ENCODE assay signal across 15 cellular contexts in genomic region chr9:137278913-137279711, GRCh38. TPM values are rescaled to one million over a fixed set of nuclear protein-coding genes. Genes with fewer than 3 reads are reported as not detected.
DNase-seq lines count a peak whose midpoint lies in the region; ATAC-seq, FAIRE-seq and TF ChIP-seq lines count a peak whose summit lies in the region.
"Had no signal": no experiment of that assay in that cellular context is flagged by ENCODE, and none has a peak within 500 bp of the region (broad histone marks: within the 10 kb centered on the region; RNA-seq: fewer than 3 reads in every experiment).

No MANE protein-coding gene starts in this region.

- H3K9me2 ChIP-seq in GM23338 (ENCODE audit: insufficient read depth), result no peaks in the 10 kb centered on the region

- H3K4me2 ChIP-seq in GM23338, result peak overlapping the region; percentile 88
- peak overlapping the region; percentile 62; the same call in 1 of the 2 replicates for H3K4me2 ChIP-seq in K562 (ENCODE audit: insufficient read depth, low read length)

- H3K4me3 Mint-ChIP-seq in GM23338 (no peak overlapping the region), WTC11 (no peak overlapping the region)

- no peak for TF ChIP-seq RAD21 in K562 (CRISPR knock-in tag; conservative IDR thresholded peaks at IDR 0.05 in 1 of 2, IDR thresholded peaks at IDR 0.05 in 1 of 2)

- in situ Hi-C loops in K562 (cut with MboI) (no loop called here), transverse colon (cut with MboI; ENCODE audit: low pct_ligation_motif_present in 1 of 4, low pct_unique_long_range_greater_than_20kb in 1 of 4, low sequenced_read_pairs in 3 of 4) (loop anchor here in 2 of 4 donors (25.0 kb wide), 1 partner anchor 133 kb away; the partner anchor contains the start of genes EXD3 (in 2 of the 2) and NOXA1 (in 2 of the 2))

- TF ChIP-seq CTCF in GM23338 (conservative IDR thresholded peaks at IDR 0.05; ENCODE audit: low read depth in 2 of 2) (no peak), K562 (IDR thresholded peaks at IDR 0.05 in 2 of 3, conservative IDR thresholded peaks at IDR 0.05 in 1 of 3; ENCODE audit: insufficient read depth in 2 of 3, low read depth in 1 of 3, low read length in 3 of 3) (no peak), left lung (IDR thresholded peaks at IDR 0.05) (no peak), transverse colon (IDR thresholded peaks at IDR 0.05) (no peak), WTC11 (IDR thresholded peaks at IDR 0.05) (no peak)

- no TSS peak for BruUV-seq in K562 (replicated peaks; lab: Mats Ljungman, UMichigan)

- no peak for DNase-seq in GM23338 (ENCODE audit: low spot score)
- no peak for DNase-seq in K562 (ENCODE audit: extremely low read depth in 1 of 4, low spot score in 3 of 4)
- DNase-seq in left lung, result peak in 1 of 2 donors; percentile 80
- DNase-seq in transverse colon, result no peak
- no peak for DNase-seq in effector memory CD4-positive, alpha-beta T cell
- no peak for DNase-seq in WTC11 (ENCODE audit: low spot score)
- DNase-seq in EL, result no peak
- DNase-seq: DMS 273 treated with DMSO at 0.1 percent for 48 hours, natural killer cell, NCI-H1930, NCI-H774 had no signal

- H2AFZ ChIP-seq in GM23338, result no peak overlapping the region
- H2AFZ ChIP-seq in K562 (ENCODE audit: low read depth, low read length), result no peak overlapping the region

- TF ChIP-seq POLR2A in K562 (conservative IDR thresholded peaks at IDR 0.05), result no peak
- TF ChIP-seq POLR2A in transverse colon (IDR thresholded peaks at IDR 0.05), result no peak

- H3K36me3 Mint-ChIP-seq in GM23338 (ENCODE audit: low read depth) (peaks cover 6% of the 10 kb centered on the region), WTC11 (no peaks in the 10 kb centered on the region)
- H3K36me3 Mint-ChIP-seq: natural killer cell had no signal

- H3K9ac ChIP-seq in K562 (ENCODE audit: insufficient read depth in 1 of 2, low read depth in 2 of 2, low read length in 2 of 2), result peak overlapping the region; percentile 91 to 92; a peak in 3 of 4 replicates

- TF ChIP-seq EP300 in K562 (IDR thresholded peaks at IDR 0.05; ENCODE audit: low read length), result no peak
- TF ChIP-seq EP300 in transverse colon (IDR thresholded peaks at IDR 0.05; ENCODE audit: low read depth), result no peak

- no peak for FAIRE-seq in K562 (lab: Jason Lieb, UNC)
- FAIRE-seq: colon, islet of Langerhans had no signal

- H3K27me3 Mint-ChIP-seq in GM23338 (ENCODE audit: insufficient read depth, low read depth, poor library complexity) (peaks cover 34% of the 10 kb centered on the region), WTC11 (ENCODE audit: low read depth) (peaks cover 19% of the 10 kb centered on the region)

- POLR2A ChIA-PET in K562 (lab: Yijun Ruan, JAX), result interaction anchor here (0.7 to 0.8 kb wide), 2 partner anchors 20 to 24 kb away, joined by 3 to 4 read pairs; partner anchors contain the start of gene NRARP
- POLR2A ChIA-PET in WTC11 (lab: Charles Lee), result interaction anchor here (0.5 kb wide), 1 partner anchor 691 kb away, joined by 4 read pairs; no protein-coding TSS in a partner anchor

- 94% methylated on average over 40 of the region's 109 CpGs for WGBS in K562 (ENCODE audit: insufficient coverage, low coverage, missing lambda C conversion rate)
- WGBS in transverse colon (ENCODE audit: low coverage in 1 of 2), 2 donors, result 93 to 96% methylated on average over 27 to 109 of the region's 109 CpGs

- H3F3A ChIP-seq in GM23338 (replicated peaks; ENCODE audit: low read depth), result peaks cover 20% of the 10 kb centered on the region; the same call in 1 of the 2 replicates

- no peak overlapping the region for H3K27ac ChIP-seq in GM23338 (ENCODE audit: low read depth)
- H3K27ac ChIP-seq in K562 (ENCODE audit: extremely low read depth, low read depth, low read length), result peak overlapping the region; percentile 98; the same call in 1 of the 3 replicates
- peak overlapping the region in 1 of 2 donors; percentile 93 for H3K27ac ChIP-seq in left lung
- peak overlapping the region in 3 of 4 donors; percentile 89 to 95 (median 91) for H3K27ac ChIP-seq in transverse colon
- H3K27ac ChIP-seq in effector memory CD4-positive, alpha-beta T cell (ENCODE audit: insufficient read depth, low read length, poor library complexity, severe bottlenecking), result no peak overlapping the region
- H3K27ac ChIP-seq: SJCRH30 had no signal

- CTCF ChIA-PET in K562 (lab: Yijun Ruan, JAX; ENCODE audit: low intra/inter-chr PET ratio) (interaction anchor here (2.3 kb wide), 1 partner anchor 16 kb away, joined by 8 read pairs; no protein-coding TSS in a partner anchor), WTC11 (lab: Charles Lee) (interaction anchor here (0.5 to 2.1 kb wide), 7 partner anchors 25 to 266 kb away, joined by 3 to 6 read pairs (median 3); partner anchors contain the start of genes EXD3 and NOXA1)

- no peak for ATAC-seq in GM23338
- no peak for ATAC-seq in K562
- no peak for ATAC-seq in left lung
- ATAC-seq in WTC11, result no peak

- H3K27me3 ChIP-seq in GM23338 (ENCODE audit: insufficient read depth), result peaks cover 14% of the 10 kb centered on the region
- no peaks in the 10 kb centered on the region for H3K27me3 ChIP-seq in K562 (ENCODE audit: control insufficient read depth in 2 of 2, insufficient read depth in 2 of 2, low read length in 2 of 2)
- no peaks in the 10 kb centered on the region for H3K27me3 ChIP-seq in left lung
- peaks cover 9% of the 10 kb centered on the region for H3K27me3 ChIP-seq in transverse colon
- H3K27me3 ChIP-seq in effector memory CD4-positive, alpha-beta T cell (replicated peaks; ENCODE audit: control insufficient read depth, insufficient read depth, low read length, poor library complexity, severe bottlenecking), result no peaks in the 10 kb centered on the region
- H3K27me3 ChIP-seq: SJCRH30 had no signal

- peaks cover 8% of the 10 kb centered on the region; the same call in 1 of the 2 replicates for H4K20me1 ChIP-seq in GM23338 (replicated peaks; ENCODE audit: insufficient read depth)
- no peaks in the 10 kb centered on the region for H4K20me1 ChIP-seq in K562 (replicated peaks; ENCODE audit: control insufficient read depth, insufficient read depth, low read length)

- H3K9me3 Mint-ChIP-seq in GM23338 (no peaks in the 10 kb centered on the region; the same call in 2 of the 3 replicates), WTC11 (no peaks in the 10 kb centered on the region)
- H3K9me3 Mint-ChIP-seq: natural killer cell had no signal

- peak overlapping the region; percentile 64 for H3K4me3 ChIP-seq in GM23338
- peak overlapping the region; percentile 88 for H3K4me3 ChIP-seq in K562
- peak overlapping the region; percentile 59 to 87 for H3K4me3 ChIP-seq in left lung
- H3K4me3 ChIP-seq in transverse colon, result peak overlapping the region in 3 of 4 donors; percentile 49 to 74 (median 62)
- H3K4me3 ChIP-seq in effector memory CD4-positive, alpha-beta T cell (ENCODE audit: insufficient read depth, low read depth, low read length, poor library complexity, severe bottlenecking), result no peak overlapping the region
- H3K4me3 ChIP-seq: SJCRH30 had no signal

- H3K27ac Mint-ChIP-seq in GM23338 (no peak overlapping the region), WTC11 (no peak overlapping the region)

- H3K36me3 ChIP-seq in GM23338 (ENCODE audit: insufficient read depth), result no peaks in the 10 kb centered on the region
- H3K36me3 ChIP-seq in K562 (ENCODE audit: control insufficient read depth, insufficient read depth, low read length), result peaks cover 45% of the 10 kb centered on the region; the same call in 1 of the 3 replicates
- H3K36me3 ChIP-seq in left lung, result peaks cover 0 to 55% of the 10 kb centered on the region in 2 donors
- no peaks in the 10 kb centered on the region for H3K36me3 ChIP-seq in transverse colon
- peaks cover 5% of the 10 kb centered on the region for H3K36me3 ChIP-seq in effector memory CD4-positive, alpha-beta T cell (ENCODE audit: control insufficient read depth, insufficient read depth, low read length)
- H3K36me3 ChIP-seq: SJCRH30 had no signal

- intact Hi-C loops in K562 (cut with micrococcal nuclease) (no loop called here), left lung (cut with DNase I) (no loop called here), transverse colon (cut with DNase I; ENCODE audit: low total_unique reads) (no loop called here)

- H3K79me2 ChIP-seq in GM23338 (replicated peaks; ENCODE audit: insufficient read depth) (no peaks in the 10 kb centered on the region), K562 (ENCODE audit: control insufficient read depth, insufficient read depth, low read length) (peaks cover 37% of the 10 kb centered on the region)

- H3K9me1 ChIP-seq in K562 (ENCODE audit: control insufficient read depth, insufficient read depth, low read length), result no peaks in the 10 kb centered on the region

- H3K4me1 Mint-ChIP-seq in GM23338 (peaks cover 26% of the 10 kb centered on the region), WTC11 (peaks cover 21% of the 10 kb centered on the region)

- peaks cover 12% of the 10 kb centered on the region for H3K4me1 ChIP-seq in GM23338 (ENCODE audit: insufficient read depth)
- peaks cover 17 to 78% of the 10 kb centered on the region in 2 experiments for H3K4me1 ChIP-seq in K562 (replicated peaks in 1 of 2; ENCODE audit: control insufficient read depth in 2 of 2, insufficient read depth in 2 of 2, low read length in 2 of 2)
- peaks cover 18 to 70% of the 10 kb centered on the region in 2 donors for H3K4me1 ChIP-seq in left lung
- peaks cover 13 to 50% (median 29%) of the 10 kb centered on the region in 4 donors for H3K4me1 ChIP-seq in transverse colon
- peaks cover 19% of the 10 kb centered on the region for H3K4me1 ChIP-seq in effector memory CD4-positive, alpha-beta T cell (ENCODE audit: control insufficient read depth, insufficient read depth, low read length, poor library complexity, severe bottlenecking)

- H3K9me3 ChIP-seq in K562 (replicated peaks; ENCODE audit: control insufficient read depth, insufficient read depth, low read depth, low read length) (no peaks in the 10 kb centered on the region), left lung (no peaks in the 10 kb centered on the region), transverse colon (no peaks in the 10 kb centered on the region)
- H3K9me3 ChIP-seq in effector memory CD4-positive, alpha-beta T cell (ENCODE audit: control insufficient read depth, low read length), result no peaks in the 10 kb centered on the region
- H3K9me3 ChIP-seq: SJCRH30 had no signal

RNA-seq across cellular contexts. Expression of gene TOR4A, which starts 1.6 kb away (rescaled TPM):
- total RNA-seq in GM23338 (2014; rRNA removed; shearing (Covaris generic)), result 14.4 and 19.0 TPM in 2 replicates
- 2.0 and 2.1 TPM in 2 replicates for polyA plus RNA-seq in GM23338 (2016; fragmentation: Nextera tagmentation; extraction: Ambion mirVana)
- 16.4 and 68.0 TPM in 2 replicates for total RNA-seq in K562 (2011; cell fraction: chromatin; rRNA removed; ENCODE audit: low replicate concordance)
- 100 and 103 TPM in 2 replicates for total RNA-seq in K562 (2011; cell fraction: nucleolus; rRNA removed)
- 32.4 and 39.2 TPM in 2 replicates for total RNA-seq in K562 (2011; cell fraction: nucleoplasm; rRNA removed)
- total RNA-seq in K562 (2014; rRNA removed), result 38.5 and 46.9 TPM in 2 replicates
- 3.4 and 4.6 TPM in 2 replicates for total RNA-seq in K562 (2014; rRNA removed; fragmentation: Illumina TruSeq; extraction: Trizol)
- total RNA-seq in K562 (2015; rRNA removed; fragmentation: Illumina TruSeq; extraction: Trizol), result 14.8 and 16.4 TPM in 2 replicates
- 45.8 and 49.2 TPM in 2 replicates for total RNA-seq in K562 (2021)
- polyA plus RNA-seq in K562 (2011; rRNA removed), result 8.6 and 13.0 TPM in 2 replicates
- polyA plus RNA-seq in K562 (2011; cell fraction: cytosol; rRNA removed), result 18.4 and 58.5 TPM in 2 replicates
- polyA plus RNA-seq in K562 (2011; cell fraction: nucleus; rRNA removed), result 14.8 and 30.5 TPM in 2 replicates
- polyA plus RNA-seq in K562 (2012), result 20.5 and 29.0 TPM in 2 replicates
- 8.8 and 14.8 TPM in 2 replicates for polyA plus RNA-seq in K562 (2014; fragmentation: Illumina TruSeq; extraction: Trizol)
- polyA plus RNA-seq in K562 (2014; fragmentation: Nextera tagmentation; extraction: Ambion mirVana), result 1 to 10 TPM; 3.9 to 7.0 TPM
- 23.9 and 27.3 TPM in 2 replicates for polyA plus RNA-seq in K562 (2014; rRNA removed)
- 2.8 and 4.9 TPM in 2 replicates for polyA minus RNA-seq in K562 (2011; rRNA and poly(A)+ RNA removed)
- 27.4 and 32.4 TPM in 2 replicates for polyA minus RNA-seq in K562 (2011; cell fraction: cytosol; rRNA and poly(A)+ RNA removed)
- 13.6 and 14.0 TPM in 2 replicates for polyA minus RNA-seq in K562 (2011; cell fraction: nucleus; rRNA and poly(A)+ RNA removed)
- 10 to 100 TPM; 31.8 to 38.5 TPM for total RNA-seq in left lung
- 100 to 1,000 TPM in 1 of 4 donors, 10 to 100 TPM in 3; 49.2 to 121 (median 71.7) TPM for total RNA-seq in transverse colon
- total RNA-seq in WTC11 (2021), result 7.3 to 11.8 TPM (median 11.3 TPM) in 3 replicates

RNA-seq across cellular contexts. Expression of gene NRARP, which starts 23.0 kb away (rescaled TPM):
- 39.0 and 55.1 TPM in 2 replicates for total RNA-seq in GM23338 (2014; rRNA removed; shearing (Covaris generic))
- polyA plus RNA-seq in GM23338 (2016; fragmentation: Nextera tagmentation; extraction: Ambion mirVana), result 4.0 and 4.8 TPM in 2 replicates
- total RNA-seq in K562 (2011; cell fraction: chromatin; rRNA removed; ENCODE audit: low replicate concordance), result 6.4 and 15.4 TPM in 2 replicates
- total RNA-seq in K562 (2011; cell fraction: nucleolus; rRNA removed), result 16.8 and 18.8 TPM in 2 replicates
- total RNA-seq in K562 (2011; cell fraction: nucleoplasm; rRNA removed), result 11.7 and 13.1 TPM in 2 replicates
- 19.1 and 25.9 TPM in 2 replicates for total RNA-seq in K562 (2014; rRNA removed)
- total RNA-seq in K562 (2014; rRNA removed; fragmentation: Illumina TruSeq; extraction: Trizol), result 1.6 and 2.0 TPM in 2 replicates
- 3.3 and 4.0 TPM in 2 replicates for total RNA-seq in K562 (2015; rRNA removed; fragmentation: Illumina TruSeq; extraction: Trizol)
- 24.5 and 29.5 TPM in 2 replicates for total RNA-seq in K562 (2021)
- polyA plus RNA-seq in K562 (2011; rRNA removed), result 5.2 and 7.6 TPM in 2 replicates
- 10.4 and 26.9 TPM in 2 replicates for polyA plus RNA-seq in K562 (2011; cell fraction: cytosol; rRNA removed)
- 13.1 and 17.8 TPM in 2 replicates for polyA plus RNA-seq in K562 (2011; cell fraction: nucleus; rRNA removed)
- polyA plus RNA-seq in K562 (2012), result 6.1 and 8.4 TPM in 2 replicates
- 6.2 and 7.2 TPM in 2 replicates for polyA plus RNA-seq in K562 (2014; fragmentation: Illumina TruSeq; extraction: Trizol)
- not detected for polyA plus RNA-seq in K562 (2014; fragmentation: Nextera tagmentation; extraction: Ambion mirVana)
- polyA plus RNA-seq in K562 (2014; rRNA removed), result 13.8 and 17.8 TPM in 2 replicates
- polyA minus RNA-seq in K562 (2011; rRNA and poly(A)+ RNA removed), result 1.3 and 1.8 TPM in 2 replicates
- 9.5 and 11.2 TPM in 2 replicates for polyA minus RNA-seq in K562 (2011; cell fraction: cytosol; rRNA and poly(A)+ RNA removed)
- 9.2 and 12.6 TPM in 2 replicates for polyA minus RNA-seq in K562 (2011; cell fraction: nucleus; rRNA and poly(A)+ RNA removed)
- 10 to 100 TPM; 11.3 to 15.2 TPM for total RNA-seq in left lung
- total RNA-seq in transverse colon, result 100 to 1,000 TPM in 3 of 4 donors, 10 to 100 TPM in 1; 92.0 to 343 (median 134) TPM
- 46.7 to 52.4 TPM (median 51.5 TPM) in 3 replicates for total RNA-seq in WTC11 (2021)

RNA-seq across cellular contexts. Expression of gene NELFB, which starts 24.0 kb away (rescaled TPM):
- 79.5 and 97.3 TPM in 2 replicates for total RNA-seq in GM23338 (2014; rRNA removed; shearing (Covaris generic))
- polyA plus RNA-seq in GM23338 (2016; fragmentation: Nextera tagmentation; extraction: Ambion mirVana), result 30.0 and 31.2 TPM in 2 replicates
- 20.6 and 61.7 TPM in 2 replicates for total RNA-seq in K562 (2011; cell fraction: chromatin; rRNA removed; ENCODE audit: low replicate concordance)
- 48.5 and 57.8 TPM in 2 replicates for total RNA-seq in K562 (2011; cell fraction: nucleolus; rRNA removed)
- 24.1 and 26.4 TPM in 2 replicates for total RNA-seq in K562 (2011; cell fraction: nucleoplasm; rRNA removed)
- 50.0 and 57.8 TPM in 2 replicates for total RNA-seq in K562 (2014; rRNA removed)
- 13.8 and 17.6 TPM in 2 replicates for total RNA-seq in K562 (2014; rRNA removed; fragmentation: Illumina TruSeq; extraction: Trizol)
- 29.7 and 30.5 TPM in 2 replicates for total RNA-seq in K562 (2015; rRNA removed; fragmentation: Illumina TruSeq; extraction: Trizol)
- 81.2 and 84.0 TPM in 2 replicates for total RNA-seq in K562 (2021)
- polyA plus RNA-seq in K562 (2011; rRNA removed), result 38.3 and 49.6 TPM in 2 replicates
- polyA plus RNA-seq in K562 (2011; cell fraction: cytosol; rRNA removed), result 51.9 and 81.6 TPM in 2 replicates
- 55.4 and 66.0 TPM in 2 replicates for polyA plus RNA-seq in K562 (2011; cell fraction: nucleus; rRNA removed)
- 61.8 and 81.8 TPM in 2 replicates for polyA plus RNA-seq in K562 (2012)
- 28.4 and 52.9 TPM in 2 replicates for polyA plus RNA-seq in K562 (2014; fragmentation: Illumina TruSeq; extraction: Trizol)
- under 1 TPM; 0.24 to 0.49 TPM for polyA plus RNA-seq in K562 (2014; fragmentation: Nextera tagmentation; extraction: Ambion mirVana)
- 56.2 and 57.1 TPM in 2 replicates for polyA plus RNA-seq in K562 (2014; rRNA removed)
- polyA minus RNA-seq in K562 (2011; rRNA and poly(A)+ RNA removed), result 22.0 and 33.8 TPM in 2 replicates
- 41.6 and 47.4 TPM in 2 replicates for polyA minus RNA-seq in K562 (2011; cell fraction: cytosol; rRNA and poly(A)+ RNA removed)
- polyA minus RNA-seq in K562 (2011; cell fraction: nucleus; rRNA and poly(A)+ RNA removed), result 11.4 and 18.9 TPM in 2 replicates
- 10 to 100 TPM; 47.8 to 49.7 TPM for total RNA-seq in left lung
- 10 to 100 TPM; 28.1 to 90.5 (median 53.9) TPM for total RNA-seq in transverse colon
- total RNA-seq in WTC11 (2021), result 93.7 to 95.0 TPM (median 94.7 TPM) in 3 replicates

RNA-seq across cellular contexts. Expression of gene STPG3, which starts 28.0 kb away (rescaled TPM):
- total RNA-seq in GM23338 (2014; rRNA removed; shearing (Covaris generic)), result not detected in 2 replicates
- polyA plus RNA-seq in GM23338 (2016; fragmentation: Nextera tagmentation; extraction: Ambion mirVana) (not detected in 2 replicates), K562 (2011; rRNA removed) (not detected in 2 replicates), K562 (2014; fragmentation: Illumina TruSeq; extraction: Trizol) (not detected in 2 replicates), K562 (2014; fragmentation: Nextera tagmentation; extraction: Ambion mirVana) (not detected), K562 (2014; rRNA removed) (not detected in 2 replicates)
- total RNA-seq in K562 (2011; cell fraction: chromatin; rRNA removed; ENCODE audit: low replicate concordance), result not detected in 2 replicates
- not detected in 2 replicates for total RNA-seq in K562 (2011; cell fraction: nucleolus; rRNA removed)
- total RNA-seq in K562 (2011; cell fraction: nucleoplasm; rRNA removed), result not detected in 2 replicates
- total RNA-seq in K562 (2014; rRNA removed) (not detected in 2 replicates), K562 (2014; rRNA removed; fragmentation: Illumina TruSeq; extraction: Trizol) (not detected in 2 replicates), K562 (2015; rRNA removed; fragmentation: Illumina TruSeq; extraction: Trizol) (not detected in 2 replicates), K562 (2021) (not detected in 2 replicates), left lung (not detected), transverse colon (not detected), WTC11 (2021) (0.21 to 0.26 TPM in 2 of 3 replicates, not detected in the other)
- polyA plus RNA-seq in K562 (2011; cell fraction: cytosol; rRNA removed), result not detected in 2 replicates
- not detected in 2 replicates for polyA plus RNA-seq in K562 (2011; cell fraction: nucleus; rRNA removed)
- 1.4 TPM in 2 replicates for polyA plus RNA-seq in K562 (2012)
- not detected in 2 replicates for polyA minus RNA-seq in K562 (2011; rRNA and poly(A)+ RNA removed)
- not detected in 2 replicates for polyA minus RNA-seq in K562 (2011; cell fraction: cytosol; rRNA and poly(A)+ RNA removed)
- polyA minus RNA-seq in K562 (2011; cell fraction: nucleus; rRNA and poly(A)+ RNA removed), result 0.44 TPM in 1 of 2 replicates, not detected in the other
- total RNA-seq: natural killer cell, SJCRH30, skeletal muscle tissue had no signal

RNA-seq across cellular contexts. Expression of gene TUBB4B, which starts 38.0 kb away (rescaled TPM):
- 334 and 374 TPM in 2 replicates for total RNA-seq in GM23338 (2014; rRNA removed; shearing (Covaris generic))
- polyA plus RNA-seq in GM23338 (2016; fragmentation: Nextera tagmentation; extraction: Ambion mirVana) (389 and 408 TPM in 2 replicates), K562 (2011; rRNA removed) (268 and 271 TPM in 2 replicates), K562 (2014; fragmentation: Illumina TruSeq; extraction: Trizol) (393 and 490 TPM in 2 replicates), K562 (2014; fragmentation: Nextera tagmentation; extraction: Ambion mirVana) (10 to 100 TPM; 24.1 to 51.3 TPM), K562 (2014; rRNA removed) (426 and 443 TPM in 2 replicates)
- total RNA-seq in K562 (2011; cell fraction: chromatin; rRNA removed; ENCODE audit: low replicate concordance), result 122 and 317 TPM in 2 replicates
- total RNA-seq in K562 (2011; cell fraction: nucleolus; rRNA removed), result 269 and 300 TPM in 2 replicates
- 142 and 195 TPM in 2 replicates for total RNA-seq in K562 (2011; cell fraction: nucleoplasm; rRNA removed)
- total RNA-seq in K562 (2014; rRNA removed) (264 and 325 TPM in 2 replicates), K562 (2014; rRNA removed; fragmentation: Illumina TruSeq; extraction: Trizol) (86.3 and 117 TPM in 2 replicates), K562 (2015; rRNA removed; fragmentation: Illumina TruSeq; extraction: Trizol) (287 and 291 TPM in 2 replicates), K562 (2021) (425 and 437 TPM in 2 replicates), left lung (100 to 1,000 TPM; 245 to 337 TPM), transverse colon (100 to 1,000 TPM; 223 to 390 (median 348) TPM), WTC11 (2021) (373 to 376 TPM (median 375 TPM) in 3 replicates)
- 337 and 660 TPM in 2 replicates for polyA plus RNA-seq in K562 (2011; cell fraction: cytosol; rRNA removed)
- polyA plus RNA-seq in K562 (2011; cell fraction: nucleus; rRNA removed), result 333 and 371 TPM in 2 replicates
- polyA plus RNA-seq in K562 (2012), result 429 and 432 TPM in 2 replicates
- polyA minus RNA-seq in K562 (2011; rRNA and poly(A)+ RNA removed), result 130 and 204 TPM in 2 replicates
- 222 and 247 TPM in 2 replicates for polyA minus RNA-seq in K562 (2011; cell fraction: cytosol; rRNA and poly(A)+ RNA removed)
- polyA minus RNA-seq in K562 (2011; cell fraction: nucleus; rRNA and poly(A)+ RNA removed), result 108 and 161 TPM in 2 replicates

Comparison
In these comparisons a context has a peak if more than half of its experiments do, and no peak if none do; other contexts are left out.
1. H3K27ac ChIP-seq: peak in K562 (single experiment) and transverse colon (3 of 4); none in GM23338 (single experiment) and effector memory CD4-positive, alpha-beta T cell (single experiment).